Comparison of ENCODE assay signal across 8 cellular contexts in the genomic region with DNA sequence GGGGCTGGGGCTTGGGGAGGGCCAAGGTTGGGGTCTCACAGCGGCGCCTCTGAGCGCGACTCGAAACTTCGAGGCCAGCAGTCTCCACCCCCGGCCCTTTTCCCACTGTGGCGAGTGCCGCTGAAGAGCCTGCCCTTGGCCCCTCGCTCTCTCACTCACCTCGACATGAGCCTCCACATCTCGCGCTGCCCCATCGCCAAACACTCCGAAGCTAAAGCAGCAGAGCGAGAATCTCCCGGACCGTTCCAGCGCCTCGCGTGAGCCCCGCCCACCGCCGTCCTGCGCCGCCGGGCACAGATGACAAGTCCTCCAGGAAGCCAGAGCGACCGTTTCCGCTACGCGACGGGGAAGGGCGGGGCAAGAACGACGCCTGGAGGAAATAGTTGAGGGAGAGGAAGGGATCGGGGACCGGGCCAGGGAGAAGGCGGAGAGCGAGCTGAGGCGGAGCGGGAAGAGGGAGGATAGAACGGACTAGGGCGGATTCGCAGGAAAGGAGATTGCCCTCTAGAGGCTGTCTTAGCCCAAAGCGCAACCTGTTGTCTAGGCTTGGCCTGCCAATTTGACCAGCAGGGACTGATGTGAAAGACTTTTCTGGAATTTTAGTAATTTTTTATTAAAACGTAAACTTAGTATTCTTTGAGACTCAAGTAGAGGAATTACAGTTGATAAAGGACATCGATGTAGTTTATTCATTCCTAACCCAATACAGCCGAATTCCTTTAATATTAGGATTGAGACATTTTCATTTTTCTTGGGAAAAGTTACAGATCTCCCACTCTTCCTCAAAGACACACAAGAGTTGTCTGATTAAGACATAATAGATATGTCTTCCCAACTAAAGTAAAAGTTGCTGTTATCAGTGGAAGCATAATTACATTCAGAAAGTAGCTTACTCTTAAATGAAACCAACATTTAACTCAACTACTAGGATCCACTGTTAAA. TPM values are rescaled to one million over a fixed set of nuclear protein-coding genes. Genes with fewer than 3 reads are reported as not detected.
A peak's percentile ranks its signal among the peaks of the same experiment; 100 is the strongest.
DNase-seq lines count a peak whose midpoint lies in the region; ATAC-seq and TF ChIP-seq lines count a peak whose summit lies in the region.

A gene with protein sequence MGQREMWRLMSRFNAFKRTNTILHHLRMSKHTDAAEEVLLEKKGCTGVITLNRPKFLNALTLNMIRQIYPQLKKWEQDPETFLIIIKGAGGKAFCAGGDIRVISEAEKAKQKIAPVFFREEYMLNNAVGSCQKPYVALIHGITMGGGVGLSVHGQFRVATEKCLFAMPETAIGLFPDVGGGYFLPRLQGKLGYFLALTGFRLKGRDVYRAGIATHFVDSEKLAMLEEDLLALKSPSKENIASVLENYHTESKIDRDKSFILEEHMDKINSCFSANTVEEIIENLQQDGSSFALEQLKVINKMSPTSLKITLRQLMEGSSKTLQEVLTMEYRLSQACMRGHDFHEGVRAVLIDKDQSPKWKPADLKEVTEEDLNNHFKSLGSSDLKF (minus strand): TSS at position 270 of the 942 bp plus-strand sequence. CDS start 76 bp downstream, at position 194.

- peak within 1 kb of the TSS; percentile 18 for H4K12ac ChIP-seq in trophoblast cell (ENCODE audit: low read depth, low read length)

- no peaks in the 10 kb centered on the region for H3K36me3 ChIP-seq in adipocyte (ENCODE audit: control insufficient read depth, insufficient read depth, low read length, severe bottlenecking)
- no peaks in the 10 kb centered on the region for H3K36me3 ChIP-seq in cardiac muscle cell
- no peaks in the 10 kb centered on the region for H3K36me3 ChIP-seq in trophoblast cell (ENCODE audit: control insufficient read depth in 1 of 2, insufficient read depth in 2 of 2, low read length in 2 of 2)

- H3K4me2 ChIP-seq in trophoblast cell (ENCODE audit: low read length), result peak within 1 kb of the TSS; percentile 97

- H3K4me1 Mint-ChIP-seq in type B pancreatic cell (ENCODE audit: unreplicated experiment), result peaks cover 24% of the 10 kb centered on the region

- H4K91ac ChIP-seq in trophoblast cell (ENCODE audit: low read depth, low read length), result peak within 1 kb of the TSS; percentile 15

- no peak within 1 kb of the TSS for H2BK12ac ChIP-seq in trophoblast cell (ENCODE audit: low read length)

- no peak within 1 kb of the TSS for H2BK5ac ChIP-seq in trophoblast cell (ENCODE audit: low read depth, low read length, poor library complexity)

- peak within 1 kb of the TSS; percentile 74 for H2AFZ ChIP-seq in trophoblast cell (ENCODE audit: insufficient read depth, low read length, poor library complexity)

- DNase-seq in GM12865 (ENCODE audit: low read depth), result peak; percentile 97
- DNase-seq in NCI-H1105 treated with DMSO at 0.1 percent for 48 hours (lab: John Stamatoyannopoulos, UW), result peak; percentile 98
- peak; percentile 98 for DNase-seq in SW480 (ENCODE audit: low spot score)
- peak; percentile 99 for DNase-seq in adipocyte (ENCODE audit: low read depth)
- peak; percentile 98 to 99 for DNase-seq in cardiac muscle cell (ENCODE audit: low read depth in 1 of 2, low spot score in 1 of 2)
- DNase-seq in trophoblast cell, result peak; percentile 100
- peak; percentile 98 for DNase-seq in type B pancreatic cell (ENCODE audit: extremely low spot score, unreplicated experiment)

- peak within 1 kb of the TSS; percentile 56 for H2AK5ac ChIP-seq in trophoblast cell (ENCODE audit: low read length)

- no peaks in the 10 kb centered on the region for H3K9me3 ChIP-seq in adipocyte (ENCODE audit: control insufficient read depth, low read length)
- no peaks in the 10 kb centered on the region for H3K9me3 ChIP-seq in cardiac muscle cell (ENCODE audit: low read depth)
- no peaks in the 10 kb centered on the region for H3K9me3 ChIP-seq in trophoblast cell (ENCODE audit: insufficient read depth, low read depth, low read length)

- no peaks in the 10 kb centered on the region for H3K79me2 ChIP-seq in trophoblast cell (ENCODE audit: control insufficient read depth, insufficient read depth, low read length, poor library complexity)

- no peaks in the 10 kb centered on the region for H3K9me3 Mint-ChIP-seq in type B pancreatic cell

- H3K27ac Mint-ChIP-seq in type B pancreatic cell, result peak within 1 kb of the TSS; percentile 94

- H3K4me3 ChIP-seq in GM12865 (ENCODE audit: low read depth, low read length) (peak within 1 kb of the TSS; percentile 83), adipocyte (ENCODE audit: low read length) (peak within 1 kb of the TSS; percentile 97), cardiac muscle cell (peak within 1 kb of the TSS; percentile 61), trophoblast cell (ENCODE audit: low read depth, low read length) (peak within 1 kb of the TSS; percentile 72)

- peak within 1 kb of the TSS; percentile 85 for H4K8ac ChIP-seq in trophoblast cell (ENCODE audit: low read depth, low read length)

- no peak within 1 kb of the TSS for H3K14ac ChIP-seq in trophoblast cell (ENCODE audit: low read length)

- TF ChIP-seq CTCF in GM12865 (IDR thresholded peaks at IDR 0.05; ENCODE audit: insufficient read depth, low read depth, low read length, missing control alignments) (peak; percentile 62), cardiac muscle cell (IDR thresholded peaks at IDR 0.05; ENCODE audit: low read depth, low read length) (peak; percentile 89), type B pancreatic cell (conservative IDR thresholded peaks at IDR 0.05) (peak; percentile 89)

- ATAC-seq in HG02642 (IDR thresholded peaks at IDR 0.05; ENCODE audit: poor library complexity, unreplicated experiment), result peak; percentile 96

- peak within 1 kb of the TSS; percentile 93 for H3K9ac ChIP-seq in adipocyte (ENCODE audit: low read length)
- H3K9ac ChIP-seq in trophoblast cell (ENCODE audit: low read length), result peak within 1 kb of the TSS; percentile 68

- no peaks in the 10 kb centered on the region for H3K27me3 ChIP-seq in adipocyte (replicated peaks; ENCODE audit: control insufficient read depth, insufficient read depth, low read length)
- H3K27me3 ChIP-seq in cardiac muscle cell, result no peaks in the 10 kb centered on the region
- H3K27me3 ChIP-seq in trophoblast cell (ENCODE audit: insufficient read depth, low read length), result no peaks in the 10 kb centered on the region

- H3K4ac ChIP-seq in trophoblast cell (ENCODE audit: low read depth, low read length), result no peak within 1 kb of the TSS

- H2BK120ac ChIP-seq in trophoblast cell (ENCODE audit: insufficient read depth, low read length, poor library complexity), result no peak within 1 kb of the TSS

- H3K79me1 ChIP-seq in trophoblast cell (ENCODE audit: low read length), result no peaks in the 10 kb centered on the region

- no CpG with 5 or more reads among the region's 49 CpGs for whole genome bisulfite sequencing in trophoblast cell (ENCODE audit: extremely low coverage, insufficient coverage, insufficient read length)

- H3K4me1 ChIP-seq in adipocyte (ENCODE audit: control insufficient read depth, insufficient read depth, low read length) (peaks cover 40% of the 10 kb centered on the region), cardiac muscle cell (ENCODE audit: low read depth) (peaks cover 4% of the 10 kb centered on the region), trophoblast cell (ENCODE audit: control insufficient read depth in 1 of 2, insufficient read depth in 2 of 2, low read length in 2 of 2) (peaks cover 0 to 6% of the 10 kb centered on the region in 2 experiments)

- peaks cover 11% of the 10 kb centered on the region for H3K36me3 Mint-ChIP-seq in type B pancreatic cell

- peak within 1 kb of the TSS; percentile 99 for H3K4me3 Mint-ChIP-seq in type B pancreatic cell

- H3K23ac ChIP-seq in trophoblast cell (ENCODE audit: low read length), result no peak within 1 kb of the TSS

- H3K27ac ChIP-seq in cardiac muscle cell (peak within 1 kb of the TSS; percentile 70), trophoblast cell (ENCODE audit: low read depth, low read length) (peak within 1 kb of the TSS; percentile 4)

- peak within 1 kb of the TSS; percentile 20 for H3K18ac ChIP-seq in trophoblast cell (ENCODE audit: low read length)

- no peaks in the 10 kb centered on the region for H3K27me3 Mint-ChIP-seq in type B pancreatic cell

RNA-seq across cellular contexts. Expression of the gene that starts here (rescaled TPM):
- total RNA-seq in cardiac muscle cell (15.4 and 15.9 TPM in 2 replicates), type B pancreatic cell (ENCODE audit: low replicate concordance) (28.8 and 46.6 TPM in 2 replicates)
- polyA plus RNA-seq in cardiac muscle cell, result 66.7 and 70.0 TPM in 2 replicates
- polyA plus RNA-seq in trophoblast cell (2013), result 12.8 and 12.9 TPM in 2 replicates

Comparison
In these comparisons a context has a peak if more than half of its experiments do, and no peak if none do; other contexts are left out.
1. Peak in every context shown above with its lines: DNase-seq, ATAC-seq, H3K4me3 ChIP-seq and H3K27ac ChIP-seq.